12 cellular contexts compared by ENCODE assay signal in the genomic region with DNA sequence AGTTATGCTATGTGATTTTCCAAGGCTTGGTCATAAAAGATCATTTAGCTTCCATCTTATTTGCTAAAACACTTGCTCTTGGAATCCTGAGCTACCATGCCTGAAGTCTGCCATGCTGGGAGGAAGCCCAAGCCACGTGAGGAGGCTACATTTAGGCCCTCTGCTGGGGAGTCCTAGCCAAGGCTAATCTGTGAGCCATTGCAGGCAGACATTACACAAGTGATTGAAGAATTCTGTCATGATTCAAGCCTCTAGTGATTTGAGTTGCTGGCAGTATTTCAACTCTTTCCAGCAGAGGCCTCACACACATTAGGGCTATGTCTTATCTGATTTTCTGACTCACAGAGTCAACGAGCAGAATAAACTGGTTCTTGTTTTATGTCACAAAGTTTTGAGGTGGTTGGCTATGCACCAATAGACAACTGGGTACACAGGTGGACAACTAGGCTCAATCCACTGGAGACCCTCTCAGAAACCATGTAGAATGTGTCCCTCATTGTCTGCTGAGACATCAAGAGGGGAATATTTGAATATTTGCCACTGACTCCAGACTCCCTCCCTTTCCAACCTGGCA.
A peak's percentile ranks its signal among the peaks of the same experiment; 100 is the strongest.
DNase-seq lines count a peak whose midpoint lies in the region; ATAC-seq and TF ChIP-seq lines count a peak whose summit lies in the region.
"Had no signal": no experiment of that assay in that cellular context is flagged by ENCODE, and none has a peak within 500 bp of the region (broad histone marks: within the 10 kb centered on the region; RNA-seq: fewer than 3 reads in every experiment).

No MANE protein-coding gene starts in this region.

- CTCF ChIA-PET in naive thymus-derived CD4-positive, alpha-beta T cell (lab: Charles Lee), result no interaction called here

- no peak overlapping the region for H3K4me3 ChIP-seq in RWPE2 (ENCODE audit: severe bottlenecking)
- no peak overlapping the region for H3K4me3 ChIP-seq in fibroblast of villous mesenchyme (ENCODE audit: low read depth, low read length)
- no peak overlapping the region for H3K4me3 ChIP-seq in naive thymus-derived CD4-positive, alpha-beta T cell (ENCODE audit: low read length)

- no peaks in the 10 kb centered on the region for H3K4me1 Mint-ChIP-seq in naive thymus-derived CD4-positive, alpha-beta T cell
- H3K4me1 Mint-ChIP-seq: natural killer cell had no signal

- H3K4me1 ChIP-seq in RWPE2 (ENCODE audit: insufficient read depth, poor library complexity, severe bottlenecking), result peaks cover 5% of the 10 kb centered on the region
- no peaks in the 10 kb centered on the region for H3K4me1 ChIP-seq in naive thymus-derived CD4-positive, alpha-beta T cell (ENCODE audit: control insufficient read depth in 2 of 2, insufficient read depth in 2 of 2, low read length in 2 of 2)

- H3K27me3 ChIP-seq in RWPE2 (ENCODE audit: insufficient read depth, poor library complexity, severe bottlenecking), result no peaks in the 10 kb centered on the region
- H3K27me3 ChIP-seq in naive thymus-derived CD4-positive, alpha-beta T cell (ENCODE audit: control insufficient read depth in 2 of 2, insufficient read depth in 2 of 2, low read length in 2 of 2), result no peaks in the 10 kb centered on the region

- DNase-seq in AG09319 (ENCODE audit: extremely low read depth, low read depth), result no peak
- DNase-seq in H4 (ENCODE audit: low spot score), result peak; percentile 76
- DNase-seq in RWPE2 (ENCODE audit: low spot score), result no peak
- DNase-seq in fibroblast of villous mesenchyme (ENCODE audit: low read depth), result peak; percentile 82
- no peak for DNase-seq in SK-N-DZ (ENCODE audit: low spot score)
- no peak for DNase-seq in cortex of kidney (lab: John Stamatoyannopoulos, UW)
- DNase-seq in naive thymus-derived CD4-positive, alpha-beta T cell, result no peak
- no peak for DNase-seq in erythroblast (lab: John Stamatoyannopoulos, UW)
- DNase-seq: anterior cingulate cortex; CD8-positive, alpha-beta T cell; natural killer cell; NCI-H1105 had no signal

- peaks cover under 1 to 38% (median 12%) of the 10 kb centered on the region in 5 donors for H3K27me3 Mint-ChIP-seq in naive thymus-derived CD4-positive, alpha-beta T cell

- TF ChIP-seq POLR2A in erythroblast (IDR thresholded peaks at IDR 0.05; ENCODE audit: low read length), result no peak

- peaks cover 5% of the 10 kb centered on the region for H3K9me3 ChIP-seq in RWPE2 (ENCODE audit: severe bottlenecking)
- peaks cover 0 to 7% (median 0%) of the 10 kb centered on the region in 3 experiments for H3K9me3 ChIP-seq in naive thymus-derived CD4-positive, alpha-beta T cell (ENCODE audit: control insufficient read depth in 2 of 3, low read length in 3 of 3)

- ATAC-seq in RWPE2 (ENCODE audit: low read depth), result peak; percentile 91
- no peak for ATAC-seq in naive thymus-derived CD4-positive, alpha-beta T cell
- ATAC-seq: CD8-positive, alpha-beta T cell; natural killer cell had no signal

- H3K36me3 ChIP-seq in RWPE2 (ENCODE audit: low read depth), result no peaks in the 10 kb centered on the region
- H3K36me3 ChIP-seq in naive thymus-derived CD4-positive, alpha-beta T cell (ENCODE audit: control insufficient read depth in 2 of 3, insufficient read depth in 3 of 3, low read length in 3 of 3), result no peaks in the 10 kb centered on the region

- H3K9me3 Mint-ChIP-seq in naive thymus-derived CD4-positive, alpha-beta T cell, result peaks cover 0 to 26% (median 14%) of the 10 kb centered on the region in 11 donors

- POLR2A ChIA-PET in naive thymus-derived CD4-positive, alpha-beta T cell (lab: Charles Lee), result no interaction called here

- intact Hi-C loops in naive thymus-derived CD4-positive, alpha-beta T cell (cut with micrococcal nuclease), result no loop called here

- no peak overlapping the region for H3K27ac ChIP-seq in RWPE2 (ENCODE audit: poor library complexity, severe bottlenecking)
- no peak overlapping the region for H3K27ac ChIP-seq in naive thymus-derived CD4-positive, alpha-beta T cell (ENCODE audit: low read depth, low read length)

- no peak overlapping the region for H3K4me3 Mint-ChIP-seq in naive thymus-derived CD4-positive, alpha-beta T cell
- H3K4me3 Mint-ChIP-seq: CD8-positive, alpha-beta T cell; natural killer cell had no signal

- peaks cover 0 to 7% (median 0%) of the 10 kb centered on the region in 5 donors for H3K36me3 Mint-ChIP-seq in naive thymus-derived CD4-positive, alpha-beta T cell
- H3K36me3 Mint-ChIP-seq: CD8-positive, alpha-beta T cell; natural killer cell had no signal

- TF ChIP-seq CTCF in AG09319 (IDR thresholded peaks at IDR 0.05; ENCODE audit: low read depth, low read length), result peak; percentile 5
- peak; percentile 57 for TF ChIP-seq CTCF in RWPE2 (IDR thresholded peaks at IDR 0.05; ENCODE audit: poor library complexity, severe bottlenecking)
- TF ChIP-seq CTCF in fibroblast of villous mesenchyme (IDR thresholded peaks at IDR 0.05; ENCODE audit: insufficient read depth, low read depth, low read length), result peak; percentile 27

- no peak overlapping the region for H3K27ac Mint-ChIP-seq in naive thymus-derived CD4-positive, alpha-beta T cell
- H3K27ac Mint-ChIP-seq: CD8-positive, alpha-beta T cell; natural killer cell had no signal

Comparison
In these comparisons a context has a peak if more than half of its experiments do, and no peak if none do; other contexts are left out.
1. DNase-seq: peak in H4 (single experiment) and fibroblast of villous mesenchyme (single experiment); none in AG09319 (single experiment), RWPE2 (single experiment), SK-N-DZ (single experiment), cortex of kidney (single experiment), naive thymus-derived CD4-positive, alpha-beta T cell (0 of 9) and erythroblast (0 of 2).
2. CTCF ChIP-seq: peak in every context shown above with its lines; median percentile 57 in RWPE2; 27 in fibroblast of villous mesenchyme; 5 in AG09319.